In genomic region chr13:97977376-97977705, GRCh38 we compare ENCODE assay signal across 8 cellular contexts. TPM values are rescaled to one million over a fixed set of nuclear protein-coding genes. Genes with fewer than 3 reads are reported as not detected.
DNase-seq lines count a peak whose midpoint lies in the region; ATAC-seq, FAIRE-seq and TF ChIP-seq lines count a peak whose summit lies in the region.

No MANE protein-coding gene starts in this region.

- no peak for DNase-seq in H54 (ENCODE audit: insufficient read length, low spot score)
- DNase-seq in SJCRH30: no peak
- DNase-seq in fibroblast of pulmonary artery (ENCODE audit: low read depth): no peak
- DNase-seq in skeletal muscle cell (ENCODE audit: low read depth): no peak
- no peak for DNase-seq in midbrain (lab: John Stamatoyannopoulos, UW)
- no peak for DNase-seq in cerebellar cortex (ENCODE audit: low spot score)
- no peak for DNase-seq in stimulated activated CD4-positive, alpha-beta T cell treated with anti-CD3 and anti-CD28 coated beads, Interleukin-2, amount 100 ng/mL, for 48 hours

- TF ChIP-seq POLR2A in H54 (IDR thresholded peaks at IDR 0.05; ENCODE audit: low read depth, low read length): no peak

- H3K36me3 ChIP-seq in SJCRH30: peaks cover 10% of the 10 kb centered on the region; the same call in 1 of the 2 replicates

- no peak for TF ChIP-seq CTCF in fibroblast of pulmonary artery (IDR thresholded peaks at IDR 0.05; ENCODE audit: low read length, missing control alignments)

- H3K27me3 ChIP-seq in SJCRH30: no peaks in the 10 kb centered on the region

- peak overlapping the region; percentile 91 for H3K4me3 ChIP-seq in SJCRH30
- H3K4me3 ChIP-seq in fibroblast of pulmonary artery (replicated peaks; ENCODE audit: low read depth, low read length): peak overlapping the region; percentile 88
- peak overlapping the region; percentile 84 for H3K4me3 ChIP-seq in skeletal muscle cell (ENCODE audit: low read depth, low read length)

- H3K9me3 ChIP-seq in SJCRH30 (replicated peaks): no peaks in the 10 kb centered on the region

- peak; percentile 95 for FAIRE-seq in H54 (lab: Jason Lieb, UNC)

- ATAC-seq in HG03571 (IDR thresholded peaks at IDR 0.05; ENCODE audit: unreplicated experiment): no peak

- peak overlapping the region; percentile 87 for H3K27ac ChIP-seq in SJCRH30

- H3K4me1 ChIP-seq in SJCRH30: peaks cover 8% of the 10 kb centered on the region

RNA-seq across cellular contexts. Expression of gene IPO5, which starts 23.9 kb away (rescaled TPM):
- 267 and 288 TPM in 2 replicates for total RNA-seq in SJCRH30 (2014; rRNA removed; shearing (Covaris generic))
